In the genomic region with DNA sequence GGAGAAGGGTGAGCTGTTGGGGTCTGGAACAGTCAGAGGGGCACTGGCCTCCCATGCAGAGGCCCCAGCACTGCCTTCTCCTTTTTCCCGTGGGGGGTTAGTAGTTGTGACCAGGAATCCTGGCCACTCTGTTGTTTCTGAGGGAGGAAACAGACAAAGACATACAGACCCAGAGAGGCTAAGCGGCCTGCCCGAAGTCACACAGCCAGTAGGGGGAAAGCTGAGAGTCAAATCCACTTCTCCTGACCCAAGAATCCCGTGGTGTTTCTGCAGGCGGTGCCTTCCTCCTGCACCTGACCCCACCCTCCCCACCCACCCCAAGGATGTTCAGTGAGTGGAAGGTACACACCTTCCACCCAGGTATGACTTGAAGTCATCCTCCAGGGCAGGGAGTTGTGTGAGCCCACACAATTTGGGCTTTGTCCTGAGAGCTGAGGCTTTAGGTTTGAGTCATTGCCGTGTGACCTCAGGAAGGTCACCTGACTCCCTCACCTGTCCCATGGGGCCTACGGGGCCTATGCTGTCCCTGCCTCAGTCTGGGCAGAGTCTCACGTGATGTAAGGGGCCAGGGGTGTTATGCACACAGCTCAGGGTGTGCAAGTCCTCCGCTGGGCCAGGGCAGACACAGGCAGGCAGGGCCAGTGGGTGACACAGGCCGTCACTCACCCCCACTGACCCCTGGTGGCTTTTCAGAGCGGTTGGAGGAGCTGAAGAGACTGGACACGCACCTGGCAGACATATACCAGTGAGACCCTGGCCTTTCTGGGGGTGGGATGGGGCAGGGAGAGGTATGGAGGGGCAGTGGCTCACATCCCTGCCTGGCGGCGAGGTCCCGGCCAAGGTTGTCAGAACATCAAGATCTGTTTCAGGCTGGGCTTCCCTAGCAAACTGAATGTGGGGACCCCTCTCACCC, we compare ENCODE assay signal across 13 cellular contexts. TPM values are rescaled to one million over a fixed set of nuclear protein-coding genes. Genes with fewer than 3 reads are reported as not detected.
DNase-seq lines count a peak whose midpoint lies in the region; ATAC-seq, FAIRE-seq and TF ChIP-seq lines count a peak whose summit lies in the region.
"Had no signal": no experiment of that assay in that cellular context is flagged by ENCODE, and none has a peak within 500 bp of the region (broad histone marks: within the 10 kb centered on the region; RNA-seq: fewer than 3 reads in every experiment).

No MANE protein-coding gene starts in this region.

- H3K4me3 ChIP-seq in GM06990 (replicated peaks; ENCODE audit: low read depth, low read length) (no peak overlapping the region; the same call in 1 of the 2 replicates), endothelial cell of umbilical vein (replicated peaks in 1 of 3; ENCODE audit: insufficient read depth in 1 of 3, low read depth in 1 of 3, low read length in 3 of 3) (no peak overlapping the region), colonic mucosa (no peak overlapping the region)

- H3K4me3 Mint-ChIP-seq in T-helper 17 cell, result no peak overlapping the region
- H3K4me3 Mint-ChIP-seq: activated CD8-positive, alpha-beta T cell treated with anti-CD3 and anti-CD28 coated beads, Interleukin-2, amount 10 ng/mL, durations not matched to agents 7 days and 5 days had no signal

- H3K27ac Mint-ChIP-seq in T-helper 17 cell, result no peak overlapping the region

- no peaks in the 10 kb centered on the region for H3K79me2 ChIP-seq in endothelial cell of umbilical vein (ENCODE audit: control insufficient read depth, insufficient read depth, low read length)

- H3K27me3 ChIP-seq in GM06990 (replicated peaks; ENCODE audit: control insufficient read depth, insufficient read depth, low read length), result no peaks in the 10 kb centered on the region
- no peaks in the 10 kb centered on the region for H3K27me3 ChIP-seq in endothelial cell of umbilical vein (ENCODE audit: control insufficient read depth in 2 of 2, insufficient read depth in 2 of 2, low read length in 2 of 2)
- H3K27me3 ChIP-seq in colonic mucosa, result no peaks in the 10 kb centered on the region

- H3K4me1 ChIP-seq in endothelial cell of umbilical vein (ENCODE audit: control insufficient read depth, extremely low read depth, insufficient read depth, low read length) (peaks cover 3% of the 10 kb centered on the region), colonic mucosa (no peaks in the 10 kb centered on the region)

- peaks cover 11% of the 10 kb centered on the region for H3K27me3 Mint-ChIP-seq in T-helper 17 cell

- dilution Hi-C loops in endothelial cell of umbilical vein (cut with MboI; ENCODE audit: extremely low pct_ligation_motif_present, low sequenced_read_pairs), result no loop called here

- H3K4me2 ChIP-seq in endothelial cell of umbilical vein (ENCODE audit: insufficient read depth, low read length), result no peak overlapping the region

- intact Hi-C loops in endothelial cell of umbilical vein (cut with micrococcal nuclease) (loop anchor here (1.0 to 2.0 kb wide), 6 partner anchors 35 to 244 kb away; a partner anchor contains a TSS), colonic mucosa (cut with DNase I) (loop anchor here (2.0 kb wide), 1 partner anchor 125 kb away; no protein-coding TSS in a partner anchor)

- H2AFZ ChIP-seq in endothelial cell of umbilical vein (ENCODE audit: low read depth, low read length), result peak overlapping the region; percentile 88

- H4K20me1 ChIP-seq in endothelial cell of umbilical vein (replicated peaks; ENCODE audit: control insufficient read depth, extremely low read depth, insufficient read depth, low read length), result no peaks in the 10 kb centered on the region

- no peaks in the 10 kb centered on the region for H3K9me1 ChIP-seq in endothelial cell of umbilical vein (replicated peaks; ENCODE audit: control insufficient read depth, extremely low read depth, insufficient read depth, low read length)

- no peaks in the 10 kb centered on the region for H3K36me3 Mint-ChIP-seq in T-helper 17 cell (ENCODE audit: low read depth)

- H3K36me3 ChIP-seq in GM06990 (ENCODE audit: control insufficient read depth, insufficient read depth, low read length) (no peaks in the 10 kb centered on the region), endothelial cell of umbilical vein (ENCODE audit: control insufficient read depth in 2 of 2, extremely low read depth in 1 of 2, insufficient read depth in 2 of 2, low read length in 2 of 2) (no peaks in the 10 kb centered on the region), colonic mucosa (no peaks in the 10 kb centered on the region)

- H3K9ac ChIP-seq in endothelial cell of umbilical vein (replicated peaks; ENCODE audit: extremely low read depth, insufficient read depth, low read length) (no peak overlapping the region), colonic mucosa (ENCODE audit: low read depth in 2 of 2, low read length in 2 of 2) (peak overlapping the region in 1 of 2 donors; percentile 18)

- POLR2A ChIA-PET in endothelial cell of umbilical vein (lab: Charles Lee), result interaction anchor here (1.6 kb wide), 1 partner anchor 141 kb away, joined by 3 read pairs; a partner anchor contains a TSS

- TF ChIP-seq POLR2A in endothelial cell of umbilical vein (IDR thresholded peaks at IDR 0.05; ENCODE audit: low read depth, low read length), result no peak

- H3K9me3 ChIP-seq in endothelial cell of umbilical vein (replicated peaks; ENCODE audit: control insufficient read depth, insufficient read depth, low read length) (no peaks in the 10 kb centered on the region), T-helper 17 cell (ENCODE audit: control insufficient read depth, low read length, poor library complexity, severe bottlenecking) (no peaks in the 10 kb centered on the region), colonic mucosa (no peaks in the 10 kb centered on the region)

- BruUV-seq in endothelial cell of umbilical vein (replicated peaks; lab: Mats Ljungman, UMichigan), result no TSS peak

- DNase-seq in GM06990 (ENCODE audit: extremely low read depth, insufficient read length) (peak; percentile 67), endothelial cell of umbilical vein (ENCODE audit: low read depth, low spot score) (no peak), T-helper 17 cell (no peak), colonic mucosa (no peak)
- no peak for DNase-seq in stimulated activated naive CD8-positive, alpha-beta T cell treated with anti-CD3 and anti-CD28 coated beads, Interleukin-15, Interleukin-2, amounts not matched to agents 100 U/mL and 50 U/mL, for 24 hours
- DNase-seq in activated CD4-positive, alpha-beta T cell treated with anti-CD3 and anti-CD28 coated beads for 48 hours, result no peak

- H3K27ac ChIP-seq in endothelial cell of umbilical vein (ENCODE audit: insufficient read depth, low read depth, low read length), result no peak overlapping the region
- no peak overlapping the region for H3K27ac ChIP-seq in colonic mucosa

- H3K4me1 Mint-ChIP-seq in T-helper 17 cell, result peaks cover 2% of the 10 kb centered on the region

- ATAC-seq in GM21360 (IDR thresholded peaks at IDR 0.05; ENCODE audit: unreplicated experiment) (peak; percentile 42), HG03378 (IDR thresholded peaks at IDR 0.05; ENCODE audit: unreplicated experiment) (peak; percentile 34), T-helper 17 cell (no peak)
- no peak for ATAC-seq in stimulated activated naive CD8-positive, alpha-beta T cell treated with anti-CD3 and anti-CD28 coated beads, Interleukin-15, Interleukin-2, amounts not matched to agents 100 U/mL and 50 U/mL, for 24 hours

- TF ChIP-seq CTCF in GM06990 (IDR thresholded peaks at IDR 0.05; ENCODE audit: insufficient read depth, low read length, poor library complexity, severe bottlenecking), result no peak
- no peak for TF ChIP-seq CTCF in endothelial cell of umbilical vein (IDR thresholded peaks at IDR 0.05; ENCODE audit: extremely low read depth in 1 of 2, insufficient read depth in 1 of 2, low read depth in 1 of 2, low read length in 2 of 2)
- no peak for TF ChIP-seq CTCF in colonic mucosa (IDR thresholded peaks at IDR 0.05)

- CTCF ChIA-PET in endothelial cell of umbilical vein (lab: Charles Lee), result interaction anchor here (0.7 to 9.1 kb wide), 37 partner anchors 11 to 245 kb away, joined by 3 to 207 read pairs (median 4); a partner anchor contains a TSS

- no peak for FAIRE-seq in endothelial cell of umbilical vein (lab: Jason Lieb, UNC)
- FAIRE-seq: frontal cortex had no signal

TF ChIP-seq in endothelial cell of umbilical vein, 7 proteins besides CTCF, POLR2A, EP300 and RAD21 (continues in another document):
- no peak for TF ChIP-seq FOS (IDR thresholded peaks at IDR 0.05; ENCODE audit: borderline replicate concordance, insufficient read depth, low read length)

RNA-seq across cellular contexts. Expression of a gene that starts 5.0 kb away (rescaled TPM):
- total RNA-seq in endothelial cell of umbilical vein (not detected in 2 replicates), T-helper 17 cell (not detected), colonic mucosa (not detected)
- polyA plus RNA-seq in endothelial cell of umbilical vein, result not detected in 2 replicates
- not detected in 2 replicates for polyA plus RNA-seq in endothelial cell of umbilical vein (2011; cell fraction: cytosol; rRNA removed)
- polyA plus RNA-seq in endothelial cell of umbilical vein (2011; cell fraction: nucleus; rRNA removed), result not detected in 2 replicates
- not detected in 2 replicates for polyA plus RNA-seq in endothelial cell of umbilical vein (2012)
- polyA minus RNA-seq in endothelial cell of umbilical vein, result not detected in 2 replicates
- not detected for polyA minus RNA-seq in endothelial cell of umbilical vein (2011; cell fraction: cytosol; rRNA and poly(A)+ RNA removed)
- polyA minus RNA-seq in endothelial cell of umbilical vein (2011; cell fraction: nucleus; rRNA and poly(A)+ RNA removed), result not detected in 2 replicates
- total RNA-seq: activated CD8-positive, alpha-beta T cell treated with anti-CD3 and anti-CD28 coated beads, Interleukin-2, amount 10 ng/mL, durations not matched to agents 7 days and 5 days; frontal cortex; H4; M059J; RPMI7951 had no signal

RNA-seq across cellular contexts. Expression of a gene that starts 38.6 kb away (rescaled TPM):
- total RNA-seq in endothelial cell of umbilical vein (25.2 and 30.7 TPM in 2 replicates), T-helper 17 cell (under 1 TPM; 0.37 to 0.97 TPM), colonic mucosa (10 to 100 TPM in 1 of 2 donors, 1 to 10 TPM in 1; 6.4 to 13.5 TPM)
- polyA plus RNA-seq in endothelial cell of umbilical vein, result 2.3 and 3.4 TPM in 2 replicates
- 5.4 and 5.8 TPM in 2 replicates for polyA plus RNA-seq in endothelial cell of umbilical vein (2011; cell fraction: cytosol; rRNA removed)
- 3.4 and 6.6 TPM in 2 replicates for polyA plus RNA-seq in endothelial cell of umbilical vein (2011; cell fraction: nucleus; rRNA removed)
- 7.1 and 16.4 TPM in 2 replicates for polyA plus RNA-seq in endothelial cell of umbilical vein (2012)
- polyA minus RNA-seq in endothelial cell of umbilical vein, result 4.6 and 5.2 TPM in 2 replicates
- polyA minus RNA-seq in endothelial cell of umbilical vein (2011; cell fraction: cytosol; rRNA and poly(A)+ RNA removed), result 6.3 TPM
- 6.7 and 11.9 TPM in 2 replicates for polyA minus RNA-seq in endothelial cell of umbilical vein (2011; cell fraction: nucleus; rRNA and poly(A)+ RNA removed)

RNA-seq across cellular contexts. Expression of a gene that starts 58.5 kb away (rescaled TPM):
- total RNA-seq in endothelial cell of umbilical vein (0.99 and 1.4 TPM in 2 replicates), T-helper 17 cell (under 1 TPM; 0.35 to 0.44 TPM), colonic mucosa (under 1 TPM in 1 of 2 donors, not detected in 1; 0.45 TPM)
- 0.25 and 0.29 TPM in 2 replicates for polyA plus RNA-seq in endothelial cell of umbilical vein
- polyA plus RNA-seq in endothelial cell of umbilical vein (2011; cell fraction: cytosol; rRNA removed), result 0.27 and 0.44 TPM in 2 replicates
- polyA plus RNA-seq in endothelial cell of umbilical vein (2011; cell fraction: nucleus; rRNA removed), result 0.90 and 1.1 TPM in 2 replicates
- 3.5 and 4.3 TPM in 2 replicates for polyA plus RNA-seq in endothelial cell of umbilical vein (2012)
- polyA minus RNA-seq in endothelial cell of umbilical vein, result 0.21 and 0.44 TPM in 2 replicates
- 0.72 TPM for polyA minus RNA-seq in endothelial cell of umbilical vein (2011; cell fraction: cytosol; rRNA and poly(A)+ RNA removed)
- polyA minus RNA-seq in endothelial cell of umbilical vein (2011; cell fraction: nucleus; rRNA and poly(A)+ RNA removed), result 0.19 and 0.34 TPM in 2 replicates
- total RNA-seq: activated CD8-positive, alpha-beta T cell treated with anti-CD3 and anti-CD28 coated beads, Interleukin-2, amount 10 ng/mL, durations not matched to agents 7 days and 5 days had no signal

Comparison
In these comparisons a context has a peak if more than half of its experiments do, and no peak if none do; other contexts are left out.
1. ATAC-seq: peak in GM21360 (single experiment) and HG03378 (single experiment); none in stimulated activated naive CD8-positive, alpha-beta T cell treated with anti-CD3 and anti-CD28 coated beads, Interleukin-15, Interleukin-2, amounts not matched to agents 100 U/mL and 50 U/mL, for 24 hours (single experiment) and T-helper 17 cell (single experiment).